ENCODE assay signal across 10 cellular contexts in genomic region chr17:60151355-60151754, GRCh38. TPM values are rescaled to one million over a fixed set of nuclear protein-coding genes. Genes with fewer than 3 reads are reported as not detected.
DNase-seq lines count a peak whose midpoint lies in the region; ATAC-seq and TF ChIP-seq lines count a peak whose summit lies in the region.
"Had no signal": no experiment of that assay in that cellular context is flagged by ENCODE, and none has a peak within 500 bp of the region (broad histone marks: within the 10 kb centered on the region; RNA-seq: fewer than 3 reads in every experiment).

No MANE protein-coding gene starts in this region.

- ATAC-seq in HG03378 (IDR thresholded peaks at IDR 0.05; ENCODE audit: unreplicated experiment), result peak; percentile 64

- peaks cover 92% of the 10 kb centered on the region for H3K27me3 ChIP-seq in left ventricle myocardium inferior (ENCODE audit: low read depth)
- H3K27me3 ChIP-seq in subcutaneous abdominal adipose tissue (ENCODE audit: control insufficient read depth in 5 of 5, insufficient read depth in 4 of 5, low read length in 5 of 5), result peaks cover 22 to 58% (median 42%) of the 10 kb centered on the region in 5 donors
- H3K27me3 ChIP-seq in transverse colon, result peaks cover 75% of the 10 kb centered on the region

- peak overlapping the region in 1 of 5 donors; percentile 34 for H3K9ac ChIP-seq in subcutaneous abdominal adipose tissue (ENCODE audit: low read length in 5 of 5)

- H3K4me1 ChIP-seq in left ventricle myocardium inferior, result peaks cover 66% of the 10 kb centered on the region
- H3K4me1 ChIP-seq in subcutaneous abdominal adipose tissue (ENCODE audit: control insufficient read depth in 5 of 5, insufficient read depth in 5 of 5, low read length in 5 of 5), result peaks cover 4 to 80% (median 36%) of the 10 kb centered on the region in 5 donors
- H3K4me1 ChIP-seq in transverse colon, result peaks cover 0 to 31% (median 18%) of the 10 kb centered on the region in 4 donors

- H3K36me3 ChIP-seq in left ventricle myocardium inferior (no peaks in the 10 kb centered on the region), subcutaneous abdominal adipose tissue (ENCODE audit: control insufficient read depth in 5 of 5, insufficient read depth in 5 of 5, low read length in 5 of 5) (no peaks in the 10 kb centered on the region), transverse colon (no peaks in the 10 kb centered on the region)

- H3K4me3 ChIP-seq in left ventricle myocardium inferior, result peak overlapping the region; percentile 68
- peak overlapping the region; percentile 19 to 69 (median 65) for H3K4me3 ChIP-seq in subcutaneous abdominal adipose tissue (ENCODE audit: low read depth in 1 of 5, low read length in 5 of 5)
- peak overlapping the region in 2 of 4 donors; percentile 23 to 51 for H3K4me3 ChIP-seq in transverse colon

- intact Hi-C loops in left ventricle myocardium inferior (cut with micrococcal nuclease) (no loop called here), cardiac septum (cut with DNase I) (no loop called here), transverse colon (cut with DNase I; ENCODE audit: low total_unique reads) (loop anchor here (10.0 kb wide), 1 partner anchor 47 kb away; no protein-coding TSS in a partner anchor)

- TF ChIP-seq POLR2A in transverse colon (IDR thresholded peaks at IDR 0.05), result no peak

- WGBS in transverse colon (ENCODE audit: low coverage in 1 of 2), 2 donors, result 32 to 60% methylated on average over 1 to 5 of the region's 5 CpGs

- in situ Hi-C loops in transverse colon (cut with MboI; ENCODE audit: low pct_ligation_motif_present in 1 of 4, low pct_unique_long_range_greater_than_20kb in 1 of 4, low sequenced_read_pairs in 3 of 4), result no loop called here

- TF ChIP-seq EP300 in transverse colon (IDR thresholded peaks at IDR 0.05; ENCODE audit: low read depth), result no peak

- H3K27ac ChIP-seq in left ventricle myocardium inferior (replicated peaks) (peak overlapping the region; percentile 78), subcutaneous abdominal adipose tissue (ENCODE audit: low read depth, low read length) (peak overlapping the region; percentile 60), transverse colon (no peak overlapping the region)
- H3K27ac ChIP-seq: C4-2B had no signal

- H3K9me3 ChIP-seq in left ventricle myocardium inferior (replicated peaks), result no peaks in the 10 kb centered on the region
- H3K9me3 ChIP-seq in subcutaneous abdominal adipose tissue (ENCODE audit: control insufficient read depth in 5 of 5, low read length in 5 of 5), result no peaks in the 10 kb centered on the region
- no peaks in the 10 kb centered on the region for H3K9me3 ChIP-seq in transverse colon

- DNase-seq in left ventricle myocardium inferior, result no peak
- DNase-seq in cardiac septum (ENCODE audit: low spot score), result no peak
- peak; percentile 19 for DNase-seq in central memory CD4-positive, alpha-beta T cell
- DNase-seq in NCI-H146 treated with DMSO at 0.1 percent for 48 hours (lab: John Stamatoyannopoulos, UW; ENCODE audit: unreplicated experiment), result no peak
- no peak for DNase-seq in AG08396 (ENCODE audit: low spot score)
- DNase-seq in transverse colon, result no peak

- TF ChIP-seq CTCF in left ventricle myocardium inferior (IDR thresholded peaks at IDR 0.05; ENCODE audit: borderline replicate concordance) (no peak), transverse colon (IDR thresholded peaks at IDR 0.05) (no peak)

RNA-seq across cellular contexts. Expression of gene CA4, which starts 1.6 kb away (rescaled TPM):
- 12.9 TPM for total RNA-seq in left ventricle myocardium inferior
- total RNA-seq in cardiac septum, result 3.7 TPM
- total RNA-seq in transverse colon, result 100 to 1,000 TPM in 3 of 4 donors, 10 to 100 TPM in 1; 15.7 to 359 (median 246) TPM
- total RNA-seq: bronchial epithelial cell had no signal

Comparison
In these comparisons a context has a peak if more than half of its experiments do, and no peak if none do; other contexts are left out.
1. H3K27ac ChIP-seq: peak in left ventricle myocardium inferior (single experiment) and subcutaneous abdominal adipose tissue (single experiment); none in transverse colon (0 of 4).